In genomic region chrX:13906103-13906502, GRCh38 we compare ENCODE assay signal across 18 cellular contexts.
DNase-seq lines count a peak whose midpoint lies in the region; ATAC-seq lines count a peak whose summit lies in the region.
"Had no signal": no experiment of that assay in that cellular context is flagged by ENCODE, and none has a peak within 500 bp of the region (broad histone marks: within the 10 kb centered on the region; RNA-seq: fewer than 3 reads in every experiment).

No MANE protein-coding gene starts in this region.

- H3K4me1 Mint-ChIP-seq in stimulated activated naive B cell treated with anti-CD40 and anti-IgM and Interleukin-4, amounts not matched to agents 10 μg/mL and 1 μg/mL and 100 μg/mL, for 72 hours: no peaks in the 10 kb centered on the region

- intact Hi-C loops in sciatic nerve (cut with DNase I): no loop called here

- DNase-seq in sciatic nerve (ENCODE audit: low spot score) (no peak), T-helper 2 cell (no peak), UCSD-AML1 (lab: John Stamatoyannopoulos, UW; ENCODE audit: unreplicated experiment) (no peak)
- no peak for DNase-seq in stimulated activated naive B cell treated with anti-CD40 and anti-IgM and Interleukin-4, amounts not matched to agents 10 μg/mL and 1 μg/mL and 100 μg/mL, for 72 hours
- DNase-seq: activated CD4-positive, CD25-positive, alpha-beta regulatory T cell; activated effector memory CD4-positive, alpha-beta T cell treated with Interleukin-2 at 50 U/mL for 16 hours; kidney; NCI-H2107; stimulated activated CD4-positive, alpha-beta T cell treated with anti-CD3 and anti-CD28 coated beads, Interleukin-4, amount 100 ng/mL, for 4 hours; T-helper 1 cell; trophoblast cell had no signal

- H3K9me3 Mint-ChIP-seq in stimulated activated naive B cell treated with anti-CD40 and anti-IgM and Interleukin-4, amounts not matched to agents 10 μg/mL and 1 μg/mL and 100 μg/mL, for 72 hours: no peaks in the 10 kb centered on the region

- H3K4me3 Mint-ChIP-seq in stimulated activated naive B cell treated with anti-CD40 and anti-IgM and Interleukin-4, amounts not matched to agents 10 μg/mL and 1 μg/mL and 100 μg/mL, for 72 hours: no peak overlapping the region

- H3K27ac Mint-ChIP-seq in stimulated activated naive B cell treated with anti-CD40 and anti-IgM and Interleukin-4, amounts not matched to agents 10 μg/mL and 1 μg/mL and 100 μg/mL, for 72 hours: no peak overlapping the region

- H3K27me3 ChIP-seq in HUES48 (ENCODE audit: control insufficient read depth, insufficient read depth, low read length) (no peaks in the 10 kb centered on the region), iPS-20b (ENCODE audit: insufficient read depth, low read length) (no peaks in the 10 kb centered on the region)

- 0 out of 2 replicates have a peak, but pooled peaks cover 3% of the 10 kb centered on the region for H3K36me3 ChIP-seq in HUES48 (ENCODE audit: control insufficient read depth, insufficient read depth, low read length)
- H3K36me3 ChIP-seq in iPS-20b (ENCODE audit: insufficient read depth, low read depth, low read length): no peaks in the 10 kb centered on the region

- H3K4me1 ChIP-seq in HUES48 (ENCODE audit: control insufficient read depth, insufficient read depth, low read length) (peaks cover 36% of the 10 kb centered on the region), iPS-20b (ENCODE audit: insufficient read depth, low read length) (peaks cover 9% of the 10 kb centered on the region; the same call in 1 of the 2 replicates)

- peak; percentile 67 for ATAC-seq in sciatic nerve
- ATAC-seq in HG03175 (IDR thresholded peaks at IDR 0.05; ENCODE audit: unreplicated experiment): no peak
- ATAC-seq in stimulated activated naive B cell treated with anti-CD40 and anti-IgM and Interleukin-4, amounts not matched to agents 10 μg/mL and 1 μg/mL and 100 μg/mL, for 72 hours (replicated peaks): no peak

- H3K9ac ChIP-seq in HUES48 (ENCODE audit: low read depth, low read length) (no peak overlapping the region), iPS-20b (ENCODE audit: low read depth, low read length) (no peak overlapping the region)

- H3K9me3 ChIP-seq in HUES48 (ENCODE audit: control insufficient read depth, insufficient read depth, low read length) (no peaks in the 10 kb centered on the region), iPS-20b (ENCODE audit: insufficient read depth, low read depth, low read length) (no peaks in the 10 kb centered on the region)

- H3K4me3 ChIP-seq in HUES48 (ENCODE audit: low read depth, low read length) (no peak overlapping the region), iPS-20b (ENCODE audit: low read length) (no peak overlapping the region)
- H3K4me3 ChIP-seq: coronary artery had no signal

- H3K36me3 Mint-ChIP-seq in stimulated activated naive B cell treated with anti-CD40 and anti-IgM and Interleukin-4, amounts not matched to agents 10 μg/mL and 1 μg/mL and 100 μg/mL, for 72 hours: no peaks in the 10 kb centered on the region

- H3K27me3 Mint-ChIP-seq in stimulated activated naive B cell treated with anti-CD40 and anti-IgM and Interleukin-4, amounts not matched to agents 10 μg/mL and 1 μg/mL and 100 μg/mL, for 72 hours: peaks cover 0 to 32% of the 10 kb centered on the region in 2 donors

- peak overlapping the region; percentile 42 for H3K27ac ChIP-seq in HUES48 (ENCODE audit: low read depth, low read length)
- peak overlapping the region; percentile 95 for H3K27ac ChIP-seq in angular gyrus (ENCODE audit: low read depth, low read length)
- peak overlapping the region; percentile 26 for H3K27ac ChIP-seq in iPS-20b (ENCODE audit: low read length)
- H3K27ac ChIP-seq: coronary artery, epithelial cell of prostate, RWPE1 had no signal

Comparison
In these comparisons a context has a peak if more than half of its experiments do, and no peak if none do; other contexts are left out.
1. H3K27ac ChIP-seq: peak in every context shown above with its lines; median percentile 95 in angular gyrus; 42 in HUES48; 26 in iPS-20b.